18 cellular contexts compared by ENCODE assay signal in the genomic region with DNA sequence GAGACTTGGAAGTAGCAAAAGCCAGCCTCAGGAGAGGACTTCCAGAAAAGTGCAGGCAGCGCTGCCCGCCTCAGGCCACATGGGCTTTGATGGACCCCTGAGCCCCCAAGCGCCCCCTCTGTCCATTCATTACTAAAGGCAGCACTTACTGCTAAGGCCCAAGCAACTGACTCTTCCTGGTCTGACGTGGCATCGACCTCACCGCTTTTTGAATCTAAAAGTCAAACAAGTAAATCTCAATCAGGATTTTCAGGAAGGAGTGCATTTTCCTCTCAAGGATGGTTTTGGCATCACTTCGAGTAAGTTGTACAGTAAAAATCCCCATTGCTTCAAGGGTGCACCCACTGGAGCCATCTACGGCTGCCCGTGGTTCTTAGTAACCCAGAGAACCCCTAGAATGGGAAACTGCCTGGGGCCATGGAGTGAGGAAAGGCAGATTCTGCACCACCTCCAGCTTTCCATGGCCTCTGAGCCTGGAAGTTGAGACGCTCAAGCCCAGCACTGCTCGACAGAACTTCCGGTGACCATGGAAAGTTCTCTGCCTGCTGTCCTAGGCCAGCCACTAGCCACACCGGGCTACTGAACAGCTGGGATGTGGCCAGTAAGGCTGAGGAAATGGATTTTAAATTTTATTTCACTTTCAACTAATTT. TPM values are rescaled to one million over a fixed set of nuclear protein-coding genes. Genes with fewer than 3 reads are reported as not detected.
"Had no signal": no experiment of that assay in that cellular context is flagged by ENCODE, and none has a peak within 500 bp of the region (broad histone marks: within the 10 kb centered on the region; RNA-seq: fewer than 3 reads in every experiment).

No MANE protein-coding gene starts in this region.

- H3K9me3 ChIP-seq: gastroesophageal sphincter, heart right ventricle, suprapubic skin, transverse colon had no signal

- ATAC-seq: activated CD8-positive, alpha-beta T cell treated with anti-CD3 and anti-CD28 coated beads for 36 hours; activated T-helper 17 cell treated with anti-CD3 and anti-CD28 coated beads, Interleukin-2, amount 50 U/mL, for 72 hours; gastroesophageal sphincter; T-helper 17 cell had no signal

- H3K4me3 ChIP-seq: coronary artery, gastroesophageal sphincter, heart right ventricle, suprapubic skin, transverse colon had no signal

- H3K4me1 ChIP-seq: gastroesophageal sphincter, suprapubic skin, transverse colon had no signal

- DNase-seq: activated CD8-positive, alpha-beta T cell treated with anti-CD3 and anti-CD28 coated beads for 36 hours; activated naive CD4-positive, alpha-beta T cell treated with Interleukin-2 at 50 U/mL for 16 hours; activated T-cell treated with anti-CD3 and anti-CD28 coated beads, Interleukin-2, amount 50 U/mL, for 1 hour; brain microvascular endothelial cell; heart right ventricle; immature natural killer cell; kidney glomerular epithelial cell; nephron progenitor cell; occipital lobe; stimulated activated CD4-positive, alpha-beta T cell treated with anti-CD3 and anti-CD28 coated beads, Interleukin-2, amount 100 ng/mL, for 24 hours; T-helper 17 cell; transverse colon; WERI-Rb-1 had no signal

- H3K36me3 ChIP-seq: gastroesophageal sphincter, suprapubic skin, transverse colon had no signal

- H3K27me3 ChIP-seq: brain microvascular endothelial cell, suprapubic skin, transverse colon had no signal

- H3K27ac ChIP-seq: brain microvascular endothelial cell, coronary artery, gastroesophageal sphincter, heart right ventricle, suprapubic skin, transverse colon, WERI-Rb-1 had no signal

RNA-seq across cellular contexts. Expression of a gene that starts 7.0 kb away (rescaled TPM):
- polyA plus RNA-seq: aorta had no signal
